ENCODE assay signal across 8 cellular contexts in the genomic region with DNA sequence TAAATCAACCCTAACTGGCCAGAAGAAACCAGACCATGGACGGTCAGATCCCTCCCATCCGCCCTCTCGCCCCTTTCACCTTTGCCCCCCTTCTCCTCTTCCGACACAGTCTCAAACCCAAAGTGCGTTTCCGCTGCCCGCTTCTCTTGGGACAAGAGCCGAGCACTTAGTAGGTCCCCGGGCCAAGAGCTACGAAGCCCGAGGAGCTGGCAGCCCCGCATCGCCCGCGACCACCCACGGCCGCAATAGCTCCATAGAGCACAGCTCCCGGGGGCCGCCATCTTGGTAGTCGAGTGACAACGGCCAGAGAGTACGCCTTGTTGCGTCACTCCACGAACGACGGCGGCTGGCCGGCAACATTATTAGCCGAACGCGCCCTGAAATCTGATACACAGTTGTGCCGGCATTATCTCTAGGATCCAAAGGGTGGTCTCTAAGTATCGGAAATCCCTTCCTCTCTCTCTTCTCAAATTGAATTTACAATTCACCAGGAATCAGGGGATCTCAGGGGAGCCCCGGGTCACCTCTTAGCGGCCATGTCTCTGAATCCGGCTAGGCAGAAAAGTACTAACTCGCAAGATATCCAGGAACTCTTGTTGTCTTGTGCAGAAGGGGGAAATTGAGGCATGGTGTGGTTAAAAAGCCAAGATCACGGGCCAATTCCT. TPM values are rescaled to one million over a fixed set of nuclear protein-coding genes. Genes with fewer than 3 reads are reported as not detected.
DNase-seq lines count a peak whose midpoint lies in the region; ATAC-seq and TF ChIP-seq lines count a peak whose summit lies in the region.

A gene with protein sequence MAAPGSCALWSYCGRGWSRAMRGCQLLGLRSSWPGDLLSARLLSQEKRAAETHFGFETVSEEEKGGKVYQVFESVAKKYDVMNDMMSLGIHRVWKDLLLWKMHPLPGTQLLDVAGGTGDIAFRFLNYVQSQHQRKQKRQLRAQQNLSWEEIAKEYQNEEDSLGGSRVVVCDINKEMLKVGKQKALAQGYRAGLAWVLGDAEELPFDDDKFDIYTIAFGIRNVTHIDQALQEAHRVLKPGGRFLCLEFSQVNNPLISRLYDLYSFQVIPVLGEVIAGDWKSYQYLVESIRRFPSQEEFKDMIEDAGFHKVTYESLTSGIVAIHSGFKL (minus strand): TSS at position 298 of the 665 bp plus-strand sequence. CDS start 17 bp downstream, at position 281.

- peak within 1 kb of the TSS; percentile 97 for H3K9ac ChIP-seq in HUES6 (ENCODE audit: low read length)

- peak within 1 kb of the TSS; percentile 81 for H3K4me3 Mint-ChIP-seq in Caco-2 (ENCODE audit: unreplicated experiment)

- H3K4me1 ChIP-seq in Caco-2 (peaks cover 5% of the 10 kb centered on the region; the same call in 1 of the 2 replicates), HUES6 (ENCODE audit: control insufficient read depth, insufficient read depth, low read length) (peaks cover 6% of the 10 kb centered on the region; the same call in 1 of the 2 replicates), OCI-LY7 (ENCODE audit: insufficient read depth, low read length, poor library complexity, severe bottlenecking) (peaks cover 31% of the 10 kb centered on the region)

- no peaks in the 10 kb centered on the region for H3K9me2 ChIP-seq in OCI-LY7 (ENCODE audit: insufficient read depth, low read length)

- H3K4me3 ChIP-seq in Caco-2 (ENCODE audit: low read depth, low read length) (peak within 1 kb of the TSS; percentile 89), HUES6 (ENCODE audit: low read depth, low read length) (peak within 1 kb of the TSS; percentile 98), OCI-LY7 (ENCODE audit: low read depth, low read length, poor library complexity, severe bottlenecking) (peak within 1 kb of the TSS; percentile 78), epithelial cell of proximal tubule (ENCODE audit: low read depth, low read length) (peak within 1 kb of the TSS; percentile 98)

- H3K36me3 Mint-ChIP-seq in Caco-2 (ENCODE audit: insufficient read depth, unreplicated experiment), result peaks cover 15% of the 10 kb centered on the region

- CTCF ChIA-PET in Caco-2 (lab: Charles Lee) (interaction anchor here (0.7 to 1.7 kb wide), 9 partner anchors 10 to 227 kb away, joined by 3 to 10 read pairs (median 3); a partner anchor contains a TSS), OCI-LY7 (lab: Charles Lee; ENCODE audit: unreplicated experiment) (interaction anchor here (0.6 kb wide), 1 partner anchor 237 kb away, joined by 6 read pairs; no protein-coding TSS in a partner anchor)

- H2AFZ ChIP-seq in OCI-LY7 (ENCODE audit: low read length), result peak within 1 kb of the TSS; percentile 94

- DNase-seq in Caco-2, result peak; percentile 84 to 87
- DNase-seq in OCI-LY7 (ENCODE audit: low spot score), result peak; percentile 86
- peak; percentile 86 for DNase-seq in activated T-cell treated with anti-CD3 and anti-CD28 coated beads, Interleukin-2, amount 50 U/mL, for 1 hour
- DNase-seq in epithelial cell of proximal tubule (ENCODE audit: low read depth), result no peak
- DNase-seq in mucosa of gallbladder (ENCODE audit: low spot score), result peak; percentile 92
- peak; percentile 60 to 63 for DNase-seq in stimulated activated CD8-positive, alpha-beta memory T cell treated with anti-CD3 and anti-CD28 coated beads, Interleukin-4, amount 100 ng/mL, for 4 hours (ENCODE audit: low read depth in 2 of 2, low spot score in 1 of 2)

- intact Hi-C loops in Caco-2 (cut with micrococcal nuclease; ENCODE audit: unreplicated experiment) (loop anchor here (1.0 to 5.0 kb wide), 3 partner anchors 34 to 62 kb away; a partner anchor contains a TSS), OCI-LY7 (cut with micrococcal nuclease; ENCODE audit: unreplicated experiment) (no loop called here)

- H3K27ac Mint-ChIP-seq in Caco-2 (ENCODE audit: unreplicated experiment), result peak within 1 kb of the TSS; percentile 93

- peak; percentile 80 for ATAC-seq in GM21390 (IDR thresholded peaks at IDR 0.05; ENCODE audit: unreplicated experiment)

- H3K9me3 ChIP-seq in Caco-2 (no peaks in the 10 kb centered on the region), HUES6 (ENCODE audit: control insufficient read depth, insufficient read depth, low read depth, low read length) (no peaks in the 10 kb centered on the region), OCI-LY7 (ENCODE audit: low read length) (no peaks in the 10 kb centered on the region; the same call in 1 of the 2 replicates)

- no peaks in the 10 kb centered on the region for H3K27me3 ChIP-seq in Caco-2 (replicated peaks; ENCODE audit: control insufficient read depth, insufficient read depth, low read length)
- no peaks in the 10 kb centered on the region for H3K27me3 ChIP-seq in HUES6 (ENCODE audit: control insufficient read depth, insufficient read depth, low read length)

- peak within 1 kb of the TSS; percentile 68 for H3K4me2 ChIP-seq in OCI-LY7 (ENCODE audit: low read length)

- H3K36me3 ChIP-seq in Caco-2 (ENCODE audit: control insufficient read depth, insufficient read depth, low read length) (no peaks in the 10 kb centered on the region), HUES6 (ENCODE audit: control insufficient read depth, insufficient read depth, low read length) (no peaks in the 10 kb centered on the region), OCI-LY7 (ENCODE audit: insufficient read depth, low read length) (no peaks in the 10 kb centered on the region)

- BruUV-seq in Caco-2 (replicated peaks; lab: Mats Ljungman, UMichigan) (no TSS peak), OCI-LY7 (replicated peaks; lab: Mats Ljungman, UMichigan) (no TSS peak)

- H3K27ac ChIP-seq in HUES6 (ENCODE audit: low read depth, low read length) (peak within 1 kb of the TSS; percentile 91), OCI-LY7 (ENCODE audit: low read depth, low read length, poor library complexity, severe bottlenecking) (peak within 1 kb of the TSS; percentile 55)

- no peaks in the 10 kb centered on the region for H3K27me3 Mint-ChIP-seq in Caco-2 (ENCODE audit: insufficient read depth, unreplicated experiment)

- H3K4me1 Mint-ChIP-seq in Caco-2 (ENCODE audit: low read depth, unreplicated experiment), result peaks cover 6% of the 10 kb centered on the region

- peaks cover 8% of the 10 kb centered on the region; the same call in 1 of the 2 replicates for H3K79me2 ChIP-seq in OCI-LY7 (ENCODE audit: insufficient read depth, low read depth, low read length)

- no peak for TF ChIP-seq CTCF in Caco-2 (IDR thresholded peaks at IDR 0.05; ENCODE audit: insufficient read depth in 1 of 2, low read depth in 1 of 2, low read length in 1 of 2, severe bottlenecking in 1 of 2, unreplicated experiment in 1 of 2)
- no peak for TF ChIP-seq CTCF in OCI-LY7 (conservative IDR thresholded peaks at IDR 0.05; ENCODE audit: low read length)
- TF ChIP-seq CTCF in epithelial cell of proximal tubule (conservative IDR thresholded peaks at IDR 0.05; ENCODE audit: low read depth, low read length), result no peak

- H3K9me3 Mint-ChIP-seq in Caco-2 (ENCODE audit: unreplicated experiment), result no peaks in the 10 kb centered on the region

- POLR2A ChIA-PET in Caco-2 (lab: Charles Lee), result interaction anchor here (0.6 to 2.0 kb wide), 10 partner anchors 32 to 328 kb away, joined by 3 to 13 read pairs (median 4); a partner anchor contains a TSS
- POLR2A ChIA-PET in OCI-LY7 (lab: Charles Lee), result interaction anchor here (0.6 to 1.7 kb wide), 5 partner anchors 9 to 81 kb away, joined by 3 to 5 read pairs (median 4); a partner anchor contains a TSS

- H4K20me1 ChIP-seq in OCI-LY7 (ENCODE audit: insufficient read depth, low read length), result no peaks in the 10 kb centered on the region

RNA-seq across cellular contexts. Expression of the gene that starts here (rescaled TPM):
- total RNA-seq in Caco-2 (2022), result 20.7 and 20.9 TPM in 2 replicates
- 29.4 and 40.9 TPM in 2 replicates for total RNA-seq in OCI-LY7 (2014; rRNA removed; shearing (Covaris generic))
- total RNA-seq in OCI-LY7 (2022), result 48.8 and 49.5 TPM in 2 replicates
- 40.8 and 46.3 TPM in 2 replicates for total RNA-seq in epithelial cell of proximal tubule
- 31.6 TPM for total RNA-seq in mucosa of gallbladder
